Comparison of ENCODE assay signal across 1 cellular context in genomic region chr22:49862408-49862776, GRCh38.
TF ChIP-seq lines count a peak whose summit lies in the region.

No MANE protein-coding gene starts in this region.

TF ChIP-seq in GM23338, 12 proteins besides CTCF, POLR2A, EP300 and RAD21 (continued from another document):
- TF ChIP-seq REST (IDR thresholded peaks at IDR 0.05; ENCODE audit: unreplicated experiment) (no peak), EZH2 (IDR thresholded peaks at IDR 0.05; ENCODE audit: low read depth, unreplicated experiment) (no peak), NANOG (IDR thresholded peaks at IDR 0.05; ENCODE audit: borderline replicate concordance) (no peak), STAT1 (IDR thresholded peaks at IDR 0.05; ENCODE audit: unreplicated experiment) (no peak), ZNF462 (CRISPR knock-in tag; IDR thresholded peaks at IDR 0.05) (no peak), JUNB (IDR thresholded peaks at IDR 0.05; ENCODE audit: unreplicated experiment) (no peak), EZH2phosphoT487 (IDR thresholded peaks at IDR 0.05; ENCODE audit: unreplicated experiment) (no peak), ZNF114 (CRISPR knock-in tag; IDR thresholded peaks at IDR 0.05) (no peak), CREB1 (CRISPR knock-in tag; IDR thresholded peaks at IDR 0.05; ENCODE audit: low read depth) (no peak), POLR2AphosphoS5 (IDR thresholded peaks at IDR 0.05; ENCODE audit: low read depth) (no peak), ETS1 (IDR thresholded peaks at IDR 0.05) (no peak)
